ENCODE assay signal across 8 cellular contexts in genomic region chr12:75329918-75330826, GRCh38. TPM values are rescaled to one million over a fixed set of nuclear protein-coding genes. Genes with fewer than 3 reads are reported as not detected.
DNase-seq lines count a peak whose midpoint lies in the region; FAIRE-seq and TF ChIP-seq lines count a peak whose summit lies in the region.

CAPS2 (minus strand) TSS chr12:75330324; CDS start chr12:75326498, 3,826 bp downstream.

- H3K36me3 ChIP-seq in SJCRH30 (no peaks in the 10 kb centered on the region), thymus (ENCODE audit: control insufficient read depth, insufficient read depth) (no peaks in the 10 kb centered on the region)

- CTCF ChIA-PET in activated naive CD4-positive, alpha-beta T cell treated with anti-CD3 and anti-CD28 coated beads for 36 hours (lab: Charles Lee), result interaction anchor here (0.8 to 1.2 kb wide), 2 partner anchors 156 to 873 kb away, joined by 3 to 6 read pairs; no protein-coding TSS in a partner anchor

- in situ Hi-C loops in G401 (cut with HindIII; ENCODE audit: low sequenced_read_pairs), result no loop called here

- no peak within 1 kb of the TSS for H3K27ac Mint-ChIP-seq in activated naive CD4-positive, alpha-beta T cell treated with anti-CD3 and anti-CD28 coated beads for 36 hours

- H3K4me3 Mint-ChIP-seq in activated naive CD4-positive, alpha-beta T cell treated with anti-CD3 and anti-CD28 coated beads for 36 hours, result peak within 1 kb of the TSS; percentile 74

- no peaks in the 10 kb centered on the region for H3K27me3 ChIP-seq in SJCRH30
- H3K27me3 ChIP-seq in thymus (ENCODE audit: control insufficient read depth, insufficient read depth), result no peaks in the 10 kb centered on the region

- H3K4me3 ChIP-seq in LNCaP clone FGC (ENCODE audit: low read depth, low read length) (peak within 1 kb of the TSS; percentile 63), SJCRH30 (peak within 1 kb of the TSS; percentile 70), thymus (ENCODE audit: low read length) (peak within 1 kb of the TSS; percentile 62)

- no peaks in the 10 kb centered on the region for H3K9me3 ChIP-seq in SJCRH30 (replicated peaks)
- no peaks in the 10 kb centered on the region for H3K9me3 ChIP-seq in thymus (ENCODE audit: control insufficient read depth)

- H3K27ac ChIP-seq in SJCRH30 (peak within 1 kb of the TSS; percentile 58), thymus (ENCODE audit: low read depth) (no peak within 1 kb of the TSS)

- TF ChIP-seq CTCF in LNCaP clone FGC (IDR thresholded peaks at IDR 0.05; ENCODE audit: control insufficient read depth, extremely low read depth, insufficient read depth), result no peak

- no peaks in the 10 kb centered on the region; the same call in 1 of the 2 replicates for H3K4me1 ChIP-seq in SJCRH30
- peaks cover 5% of the 10 kb centered on the region for H3K4me1 ChIP-seq in thymus (ENCODE audit: control insufficient read depth, insufficient read depth, low read length)

- TF ChIP-seq POLR2A in H54 (IDR thresholded peaks at IDR 0.05; ENCODE audit: low read depth, low read length), result peak; percentile 42; the same call in 1 of the 2 replicates

- DNase-seq in G401 (ENCODE audit: low spot score), result peak; percentile 82
- DNase-seq in H54 (ENCODE audit: insufficient read length, low spot score), result peak; percentile 51
- peak; percentile 44 for DNase-seq in LNCaP clone FGC (ENCODE audit: low read depth)
- DNase-seq in SJCRH30, result peak; percentile 83 to 88
- peak; percentile 72 for DNase-seq in activated naive CD4-positive, alpha-beta T cell treated with anti-CD3 and anti-CD28 coated beads for 36 hours
- peak; percentile 88 for DNase-seq in glomerular visceral epithelial cell (ENCODE audit: extremely low spot score)
- peak in 55 of 56 donors; percentile 21 to 88 (median 64) for DNase-seq in nucleus accumbens (lab: John Stamatoyannopoulos, UW)

- peaks cover 37% of the 10 kb centered on the region for H3K27me3 Mint-ChIP-seq in activated naive CD4-positive, alpha-beta T cell treated with anti-CD3 and anti-CD28 coated beads for 36 hours (ENCODE audit: low read depth)

- intact Hi-C loops in activated naive CD4-positive, alpha-beta T cell treated with anti-CD3 and anti-CD28 coated beads for 36 hours (cut with micrococcal nuclease), result loop anchor here (5.0 to 10.0 kb wide), 3 partner anchors 1017 to 1225 kb away; partner anchors contain the start of genes BBS10 and OSBPL8

- no peaks in the 10 kb centered on the region for H3K9me3 Mint-ChIP-seq in activated naive CD4-positive, alpha-beta T cell treated with anti-CD3 and anti-CD28 coated beads for 36 hours

- WGBS in thymus, result 3% methylated on average over 40 of the region's 40 CpGs

- no peaks in the 10 kb centered on the region for H3K36me3 Mint-ChIP-seq in activated naive CD4-positive, alpha-beta T cell treated with anti-CD3 and anti-CD28 coated beads for 36 hours (ENCODE audit: low read depth)

- H3K4me1 Mint-ChIP-seq in activated naive CD4-positive, alpha-beta T cell treated with anti-CD3 and anti-CD28 coated beads for 36 hours (ENCODE audit: low read depth), result peaks cover 18% of the 10 kb centered on the region

- FAIRE-seq in H54 (lab: Jason Lieb, UNC), result peak; percentile 90

RNA-seq across cellular contexts. Expression of gene CAPS2, which starts in this region (rescaled TPM):
- 2.4 and 2.5 TPM in 2 replicates for total RNA-seq in G401 (2014; rRNA removed; shearing (Covaris generic))
- 0.71 and 1.1 TPM in 2 replicates for total RNA-seq in SJCRH30 (2014; rRNA removed; shearing (Covaris generic))
- 1 to 10 TPM; 1.9 to 2.5 TPM for total RNA-seq in activated naive CD4-positive, alpha-beta T cell treated with anti-CD3 and anti-CD28 coated beads for 36 hours
- 4.1 TPM for polyA plus RNA-seq in thymus
